Comparison of ENCODE assay signal across 6 cellular contexts in the genomic region with DNA sequence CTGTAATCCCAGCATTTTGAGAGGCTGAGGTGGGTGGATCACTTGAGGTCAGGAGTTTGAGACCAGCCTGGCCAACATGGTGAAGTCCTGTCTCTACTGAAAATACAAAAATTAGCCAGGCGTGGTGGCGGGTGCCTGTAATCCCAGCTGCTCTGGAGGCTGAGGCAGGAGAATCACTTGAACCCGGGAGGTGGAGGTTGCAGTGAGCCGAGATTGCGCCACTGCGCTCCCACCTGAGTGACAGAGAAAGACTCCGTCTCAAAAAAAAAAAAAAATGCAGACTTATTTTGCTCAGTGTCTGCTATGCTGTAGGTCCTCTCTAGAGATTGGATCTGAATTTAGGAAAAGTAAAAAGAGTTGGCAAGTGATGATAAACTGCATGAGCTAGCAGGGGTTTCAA. TPM values are rescaled to one million over a fixed set of nuclear protein-coding genes. Genes with fewer than 3 reads are reported as not detected.
DNase-seq lines count a peak whose midpoint lies in the region; ATAC-seq and TF ChIP-seq lines count a peak whose summit lies in the region.
"Not testable (repeated sequence)": the region's sequence is repeated elsewhere in the genome, so short reads cannot be mapped to it uniquely, and the experiment has no call there.

No MANE protein-coding gene starts in this region.

- H3K36me3 ChIP-seq in Caco-2 (ENCODE audit: control insufficient read depth, insufficient read depth, low read length) = not testable (repeated sequence)
- peaks cover 0 to 18% of the 10 kb centered on the region in 2 donors for H3K36me3 ChIP-seq in adrenal gland (replicated peaks in 1 of 2)
- H3K36me3 ChIP-seq in heart left ventricle = peaks cover 0 to 28% (median 19%) of the 10 kb centered on the region in 9 donors
- H3K36me3 ChIP-seq in naive thymus-derived CD4-positive, alpha-beta T cell (ENCODE audit: control insufficient read depth in 2 of 3, insufficient read depth in 3 of 3, low read length in 3 of 3) = peaks cover 5 to 16% (median 10%) of the 10 kb centered on the region in 3 experiments

- CTCF ChIA-PET in Caco-2 (lab: Charles Lee) = interaction anchor here (0.5 to 1.7 kb wide), 3 partner anchors 13 to 52 kb away, joined by 4 to 15 read pairs (median 6); a partner anchor contains a TSS
- CTCF ChIA-PET in activated CD4-positive, alpha-beta T cell treated with anti-CD3 and anti-CD28 coated beads, Interleukin-2, amount 10 ng/mL, durations not matched to agents 7 days and 5 days (lab: Charles Lee) = interaction anchor here (0.6 to 3.8 kb wide), 7 partner anchors 9 to 55 kb away, joined by 4 to 18 read pairs (median 6); no protein-coding TSS in a partner anchor
- CTCF ChIA-PET in naive thymus-derived CD4-positive, alpha-beta T cell (lab: Charles Lee) = interaction anchor here (0.9 to 1.2 kb wide), 7 partner anchors 13 to 92 kb away, joined by 3 to 5 read pairs (median 3); a partner anchor contains a TSS

- intact Hi-C loops in Caco-2 (cut with micrococcal nuclease; ENCODE audit: unreplicated experiment); adrenal gland (cut with DNase I); heart left ventricle (cut with DNase I); naive thymus-derived CD4-positive, alpha-beta T cell (cut with micrococcal nuclease): not testable (repeated sequence)

- not testable (repeated sequence) for TF ChIP-seq CTCF in Caco-2 (IDR thresholded peaks at IDR 0.05; ENCODE audit: insufficient read depth in 1 of 2, low read depth in 1 of 2, low read length in 1 of 2, severe bottlenecking in 1 of 2, unreplicated experiment in 1 of 2); adrenal gland (IDR thresholded peaks at IDR 0.05); heart left ventricle (IDR thresholded peaks at IDR 0.05)

- H3K4me3 ChIP-seq in Caco-2 (ENCODE audit: low read depth, low read length); adrenal gland: not testable (repeated sequence)
- H3K4me3 ChIP-seq in heart left ventricle = peak overlapping the region in 4 of 12 donors; percentile 22 to 60 (median 34)
- peak overlapping the region; percentile 71 for H3K4me3 ChIP-seq in naive thymus-derived CD4-positive, alpha-beta T cell (ENCODE audit: low read length)

- not testable (repeated sequence) for H3K27ac Mint-ChIP-seq in Caco-2 (ENCODE audit: unreplicated experiment)
- peak overlapping the region; percentile 91 for H3K27ac Mint-ChIP-seq in activated CD4-positive, alpha-beta T cell treated with anti-CD3 and anti-CD28 coated beads, Interleukin-2, amount 10 ng/mL, durations not matched to agents 7 days and 5 days
- peak overlapping the region; percentile 89 to 99 (median 97) for H3K27ac Mint-ChIP-seq in naive thymus-derived CD4-positive, alpha-beta T cell

- DNase-seq in Caco-2 (peak in 1 of 2 experiments; percentile 23), adrenal gland (peak in 1 of 7 donors; percentile 33), heart left ventricle (peak in 1 of 5 donors; percentile 9)
- DNase-seq in activated CD4-positive, alpha-beta T cell treated with anti-CD3 and anti-CD28 coated beads, Interleukin-2, amount 10 ng/mL, durations not matched to agents 7 days and 5 days; naive thymus-derived CD4-positive, alpha-beta T cell; substantia nigra (lab: John Stamatoyannopoulos, UW): not testable (repeated sequence)

- H3K4me1 Mint-ChIP-seq in Caco-2 (ENCODE audit: low read depth, unreplicated experiment) = peaks cover 15% of the 10 kb centered on the region
- H3K4me1 Mint-ChIP-seq in activated CD4-positive, alpha-beta T cell treated with anti-CD3 and anti-CD28 coated beads, Interleukin-2, amount 10 ng/mL, durations not matched to agents 7 days and 5 days = peaks cover 50% of the 10 kb centered on the region
- peaks cover 28 to 59% (median 55%) of the 10 kb centered on the region in 7 donors for H3K4me1 Mint-ChIP-seq in naive thymus-derived CD4-positive, alpha-beta T cell

- peaks cover 35% of the 10 kb centered on the region for H3K36me3 Mint-ChIP-seq in Caco-2 (ENCODE audit: insufficient read depth, unreplicated experiment)
- peaks cover 44% of the 10 kb centered on the region for H3K36me3 Mint-ChIP-seq in activated CD4-positive, alpha-beta T cell treated with anti-CD3 and anti-CD28 coated beads, Interleukin-2, amount 10 ng/mL, durations not matched to agents 7 days and 5 days (ENCODE audit: low read depth)
- H3K36me3 Mint-ChIP-seq in naive thymus-derived CD4-positive, alpha-beta T cell = peaks cover 0 to 43% (median 12%) of the 10 kb centered on the region in 5 donors

- POLR2A ChIA-PET in Caco-2 (lab: Charles Lee) = interaction anchor here (1.3 kb wide), 1 partner anchor 19 kb away, joined by 9 read pairs; a partner anchor contains a TSS
- POLR2A ChIA-PET in activated CD4-positive, alpha-beta T cell treated with anti-CD3 and anti-CD28 coated beads, Interleukin-2, amount 10 ng/mL, durations not matched to agents 7 days and 5 days (lab: Charles Lee) = not testable (repeated sequence)
- POLR2A ChIA-PET in naive thymus-derived CD4-positive, alpha-beta T cell (lab: Charles Lee) = interaction anchor here (1.0 to 5.5 kb wide), 11 partner anchors 12 to 73 kb away, joined by 3 to 67 read pairs (median 20); a partner anchor contains a TSS

- H3K27me3 Mint-ChIP-seq in Caco-2 (ENCODE audit: insufficient read depth, unreplicated experiment); activated CD4-positive, alpha-beta T cell treated with anti-CD3 and anti-CD28 coated beads, Interleukin-2, amount 10 ng/mL, durations not matched to agents 7 days and 5 days; naive thymus-derived CD4-positive, alpha-beta T cell: not testable (repeated sequence)

- 88 to 93% (median 89%) methylated on average over 7 of the region's 7 CpGs for WGBS in adrenal gland, 4 donors
- WGBS in heart left ventricle, 4 donors = 88 to 91% (median 90%) methylated on average over 7 of the region's 7 CpGs

- peak overlapping the region; percentile 0 for H3K4me3 Mint-ChIP-seq in Caco-2 (ENCODE audit: unreplicated experiment)
- peak overlapping the region; percentile 78 for H3K4me3 Mint-ChIP-seq in activated CD4-positive, alpha-beta T cell treated with anti-CD3 and anti-CD28 coated beads, Interleukin-2, amount 10 ng/mL, durations not matched to agents 7 days and 5 days
- H3K4me3 Mint-ChIP-seq in naive thymus-derived CD4-positive, alpha-beta T cell = peak overlapping the region; percentile 88 to 97 (median 92)

- H3K27ac ChIP-seq in adrenal gland = peak overlapping the region in 4 of 5 donors; percentile 17 to 90 (median 50)
- H3K27ac ChIP-seq in heart left ventricle = peak overlapping the region in 11 of 12 donors; percentile 47 to 89 (median 68)
- peak overlapping the region; percentile 78 for H3K27ac ChIP-seq in naive thymus-derived CD4-positive, alpha-beta T cell (ENCODE audit: low read depth, low read length)
- H3K27ac ChIP-seq in substantia nigra (ENCODE audit: low read depth, low read length, poor library complexity, severe bottlenecking) = peak overlapping the region; percentile 52

- not testable (repeated sequence) for H3K9me3 Mint-ChIP-seq in Caco-2 (ENCODE audit: unreplicated experiment); activated CD4-positive, alpha-beta T cell treated with anti-CD3 and anti-CD28 coated beads, Interleukin-2, amount 10 ng/mL, durations not matched to agents 7 days and 5 days
- H3K9me3 Mint-ChIP-seq in naive thymus-derived CD4-positive, alpha-beta T cell = peaks cover 0 to 12% (median 0%) of the 10 kb centered on the region in 11 donors

- ATAC-seq in heart left ventricle; naive thymus-derived CD4-positive, alpha-beta T cell: not testable (repeated sequence)

- H3K9me3 ChIP-seq in Caco-2; adrenal gland (replicated peaks in 1 of 3); heart left ventricle; naive thymus-derived CD4-positive, alpha-beta T cell (ENCODE audit: control insufficient read depth in 2 of 3, low read length in 3 of 3): not testable (repeated sequence)

- BruUV-seq in Caco-2 (replicated peaks; lab: Mats Ljungman, UMichigan) = not testable (repeated sequence)

- H3K27me3 ChIP-seq in Caco-2 (replicated peaks; ENCODE audit: control insufficient read depth, insufficient read depth, low read length); adrenal gland; heart left ventricle; naive thymus-derived CD4-positive, alpha-beta T cell (ENCODE audit: control insufficient read depth in 2 of 2, insufficient read depth in 2 of 2, low read length in 2 of 2): not testable (repeated sequence)

- TF ChIP-seq POLR2A in adrenal gland (IDR thresholded peaks at IDR 0.05); heart left ventricle (IDR thresholded peaks at IDR 0.05): not testable (repeated sequence)

- H3K4me1 ChIP-seq in Caco-2 (peaks cover 19% of the 10 kb centered on the region), adrenal gland (replicated peaks in 1 of 2) (peaks cover 0 to 23% of the 10 kb centered on the region in 2 donors), heart left ventricle (peaks cover 0 to 70% (median 22%) of the 10 kb centered on the region in 12 donors)
- peaks cover 26 to 30% of the 10 kb centered on the region in 2 donors for H3K4me1 ChIP-seq in naive thymus-derived CD4-positive, alpha-beta T cell (ENCODE audit: control insufficient read depth in 2 of 2, insufficient read depth in 2 of 2, low read length in 2 of 2)

RNA-seq across cellular contexts. Expression of a gene that starts 0.8 kb away (rescaled TPM):
- 0.64 and 0.67 TPM in 2 replicates for total RNA-seq in Caco-2 (2022)
- 1 to 10 TPM; 8.6 to 9.0 TPM for total RNA-seq in activated CD4-positive, alpha-beta T cell treated with anti-CD3 and anti-CD28 coated beads, Interleukin-2, amount 10 ng/mL, durations not matched to agents 7 days and 5 days
- total RNA-seq in adrenal gland = 1 to 10 TPM in 7 of 8 donors, under 1 TPM in 1; 0.87 to 4.7 (median 1.6) TPM
- under 1 TPM; 0.37 to 0.97 (median 0.73) TPM for polyA plus RNA-seq in adrenal gland
- total RNA-seq in heart left ventricle = 1 to 10 TPM in 2 of 9 donors, under 1 TPM in 7; 0.07 to 3.8 (median 0.50) TPM
- under 1 TPM; 0.38 to 0.47 TPM for polyA plus RNA-seq in heart left ventricle
- 10 to 100 TPM in 4 of 5 experiments, 1 to 10 TPM in 1; 8.0 to 16.9 (median 14.3) TPM for total RNA-seq in naive thymus-derived CD4-positive, alpha-beta T cell
- 10 to 100 TPM in 1 of 2 donors, 1 to 10 TPM in 1; 6.8 to 10.7 TPM for polyA plus RNA-seq in naive thymus-derived CD4-positive, alpha-beta T cell

RNA-seq across cellular contexts. Expression of a gene that starts 18.8 kb away (rescaled TPM):
- 97.0 and 101 TPM in 2 replicates for total RNA-seq in Caco-2 (2022)
- total RNA-seq in activated CD4-positive, alpha-beta T cell treated with anti-CD3 and anti-CD28 coated beads, Interleukin-2, amount 10 ng/mL, durations not matched to agents 7 days and 5 days = 10 to 100 TPM; 61.8 to 62.4 TPM
- 10 to 100 TPM; 28.7 to 36.2 (median 32.8) TPM for total RNA-seq in adrenal gland
- 10 to 100 TPM in 1 of 3 donors, 1 to 10 TPM in 2; 5.1 to 48.3 (median 8.2) TPM for polyA plus RNA-seq in adrenal gland
- total RNA-seq in heart left ventricle = 10 to 100 TPM; 16.0 to 27.3 (median 22.0) TPM
- 10 to 100 TPM in 1 of 2 donors, 1 to 10 TPM in 1; 4.2 to 15.3 TPM for polyA plus RNA-seq in heart left ventricle
- 10 to 100 TPM; 16.4 to 50.7 (median 46.7) TPM for total RNA-seq in naive thymus-derived CD4-positive, alpha-beta T cell
- polyA plus RNA-seq in naive thymus-derived CD4-positive, alpha-beta T cell = 10 to 100 TPM; 31.5 to 35.9 TPM

RNA-seq across cellular contexts. Expression of a gene that starts 19.3 kb away (rescaled TPM):
- total RNA-seq in Caco-2 (2022) = 216 and 233 TPM in 2 replicates
- 10 to 100 TPM; 73.6 to 83.0 TPM for total RNA-seq in activated CD4-positive, alpha-beta T cell treated with anti-CD3 and anti-CD28 coated beads, Interleukin-2, amount 10 ng/mL, durations not matched to agents 7 days and 5 days
- 1 to 10 TPM; 1.4 to 6.0 (median 3.1) TPM for total RNA-seq in adrenal gland
- polyA plus RNA-seq in adrenal gland = 1 to 10 TPM; 1.1 to 5.8 (median 1.3) TPM
- total RNA-seq in heart left ventricle = 10 to 100 TPM in 2 of 9 donors, 1 to 10 TPM in 7; 2.4 to 11.0 (median 6.3) TPM
- 10 to 100 TPM in 1 of 2 donors, 1 to 10 TPM in 1; 2.2 to 19.5 TPM for polyA plus RNA-seq in heart left ventricle
- total RNA-seq in naive thymus-derived CD4-positive, alpha-beta T cell = 10 to 100 TPM in 1 of 5 experiments, 1 to 10 TPM in 3, under 1 TPM in 1; 0.95 to 44.1 (median 1.2) TPM
- under 1 TPM; 0.43 to 0.64 TPM for polyA plus RNA-seq in naive thymus-derived CD4-positive, alpha-beta T cell

RNA-seq across cellular contexts. Expression of a gene that starts 52.5 kb away (rescaled TPM):
- 20.5 and 21.1 TPM in 2 replicates for total RNA-seq in Caco-2 (2022)
- 1 to 10 TPM; 8.4 to 9.7 TPM for total RNA-seq in activated CD4-positive, alpha-beta T cell treated with anti-CD3 and anti-CD28 coated beads, Interleukin-2, amount 10 ng/mL, durations not matched to agents 7 days and 5 days
- total RNA-seq in adrenal gland = 100 to 1,000 TPM in 7 of 8 donors, 10 to 100 TPM in 1; 90.0 to 207 (median 128) TPM
- 100 to 1,000 TPM in 1 of 3 donors, 10 to 100 TPM in 2; 74.9 to 207 (median 75.5) TPM for polyA plus RNA-seq in adrenal gland
- total RNA-seq in heart left ventricle = 10 to 100 TPM; 48.3 to 69.8 (median 57.2) TPM
- polyA plus RNA-seq in heart left ventricle = 10 to 100 TPM; 32.6 to 34.2 TPM
- total RNA-seq in naive thymus-derived CD4-positive, alpha-beta T cell = 10 to 100 TPM in 4 of 5 experiments, 1 to 10 TPM in 1; 8.1 to 31.8 (median 19.4) TPM
- polyA plus RNA-seq in naive thymus-derived CD4-positive, alpha-beta T cell = 10 to 100 TPM; 40.7 to 43.2 TPM

RNA-seq across cellular contexts. Expression of a gene that starts 57.1 kb away (rescaled TPM):
- total RNA-seq in Caco-2 (2022) = 146 and 157 TPM in 2 replicates
- total RNA-seq in activated CD4-positive, alpha-beta T cell treated with anti-CD3 and anti-CD28 coated beads, Interleukin-2, amount 10 ng/mL, durations not matched to agents 7 days and 5 days = 100 to 1,000 TPM; 106 to 107 TPM
- total RNA-seq in adrenal gland = 100 to 1,000 TPM in 2 of 8 donors, 10 to 100 TPM in 6; 68.9 to 112 (median 92.8) TPM
- 100 to 1,000 TPM in 1 of 3 donors, 10 to 100 TPM in 2; 48.8 to 156 (median 75.9) TPM for polyA plus RNA-seq in adrenal gland
- total RNA-seq in heart left ventricle = 100 to 1,000 TPM in 1 of 9 donors, 10 to 100 TPM in 8; 61.9 to 101 (median 86.2) TPM
- 100 to 1,000 TPM in 1 of 2 donors, 10 to 100 TPM in 1; 50.7 to 114 TPM for polyA plus RNA-seq in heart left ventricle
- 100 to 1,000 TPM in 1 of 5 experiments, 10 to 100 TPM in 4; 62.5 to 118 (median 72.0) TPM for total RNA-seq in naive thymus-derived CD4-positive, alpha-beta T cell
- polyA plus RNA-seq in naive thymus-derived CD4-positive, alpha-beta T cell = 100 to 1,000 TPM; 156 to 157 TPM

Comparison
In these comparisons a context has a peak if more than half of its experiments do, and no peak if none do; other contexts are left out.
1. H3K4me3 Mint-ChIP-seq: peak in every context shown above with its lines; median percentile 92 in naive thymus-derived CD4-positive, alpha-beta T cell; 78 in activated CD4-positive, alpha-beta T cell treated with anti-CD3 and anti-CD28 coated beads, Interleukin-2, amount 10 ng/mL, durations not matched to agents 7 days and 5 days; 0 in Caco-2.